Comparison of ENCODE assay signal across 1 cellular context in genomic region chr15:63752075-63752684, GRCh38.
TF ChIP-seq lines count a peak whose summit lies in the region.

No MANE protein-coding gene starts in this region.

TF ChIP-seq in K562, 482 proteins besides CTCF, POLR2A, EP300 and RAD21 (continued from another document):
- TF ChIP-seq ZNF384 (IDR thresholded peaks at IDR 0.05; ENCODE audit: low read depth, low read length) (peak; percentile 37; the same call in 1 of the 2 replicates), MAFK (IDR thresholded peaks at IDR 0.05; ENCODE audit: low read length) (peak; percentile 77), NFRKB (IDR thresholded peaks at IDR 0.05; ENCODE audit: low read depth) (no peak), MAFF (IDR thresholded peaks at IDR 0.05; ENCODE audit: low read length) (peak; percentile 82), CC2D1A (IDR thresholded peaks at IDR 0.05) (peak; percentile 29; the same call in 1 of the 2 replicates), RNF2 (IDR thresholded peaks at IDR 0.05) (no peak), PHF8 (IDR thresholded peaks at IDR 0.05; ENCODE audit: borderline replicate concordance, low read length) (no peak), STAT5B (CRISPR knock-in tag; IDR thresholded peaks at IDR 0.05) (no peak), ARID2 (IDR thresholded peaks at IDR 0.05) (0 out of 2 replicates have a peak, but pooled peaks have one; percentile 43), EP400 (IDR thresholded peaks at IDR 0.05) (peak; percentile 24; the same call in 1 of the 2 replicates), POLR2AphosphoS2 (IDR thresholded peaks at IDR 0.05; ENCODE audit: low read length) (no peak), TCF3 (CRISPR knock-in tag; IDR thresholded peaks at IDR 0.05) (no peak)
- TF ChIP-seq, protein P1, sequence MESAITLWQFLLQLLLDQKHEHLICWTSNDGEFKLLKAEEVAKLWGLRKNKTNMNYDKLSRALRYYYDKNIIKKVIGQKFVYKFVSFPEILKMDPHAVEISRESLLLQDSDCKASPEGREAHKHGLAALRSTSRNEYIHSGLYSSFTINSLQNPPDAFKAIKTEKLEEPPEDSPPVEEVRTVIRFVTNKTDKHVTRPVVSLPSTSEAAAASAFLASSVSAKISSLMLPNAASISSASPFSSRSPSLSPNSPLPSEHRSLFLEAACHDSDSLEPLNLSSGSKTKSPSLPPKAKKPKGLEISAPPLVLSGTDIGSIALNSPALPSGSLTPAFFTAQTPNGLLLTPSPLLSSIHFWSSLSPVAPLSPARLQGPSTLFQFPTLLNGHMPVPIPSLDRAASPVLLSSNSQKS (CRISPR knock-in tag; IDR thresholded peaks at IDR 0.05), result no peak
- TF ChIP-seq, protein P2, sequence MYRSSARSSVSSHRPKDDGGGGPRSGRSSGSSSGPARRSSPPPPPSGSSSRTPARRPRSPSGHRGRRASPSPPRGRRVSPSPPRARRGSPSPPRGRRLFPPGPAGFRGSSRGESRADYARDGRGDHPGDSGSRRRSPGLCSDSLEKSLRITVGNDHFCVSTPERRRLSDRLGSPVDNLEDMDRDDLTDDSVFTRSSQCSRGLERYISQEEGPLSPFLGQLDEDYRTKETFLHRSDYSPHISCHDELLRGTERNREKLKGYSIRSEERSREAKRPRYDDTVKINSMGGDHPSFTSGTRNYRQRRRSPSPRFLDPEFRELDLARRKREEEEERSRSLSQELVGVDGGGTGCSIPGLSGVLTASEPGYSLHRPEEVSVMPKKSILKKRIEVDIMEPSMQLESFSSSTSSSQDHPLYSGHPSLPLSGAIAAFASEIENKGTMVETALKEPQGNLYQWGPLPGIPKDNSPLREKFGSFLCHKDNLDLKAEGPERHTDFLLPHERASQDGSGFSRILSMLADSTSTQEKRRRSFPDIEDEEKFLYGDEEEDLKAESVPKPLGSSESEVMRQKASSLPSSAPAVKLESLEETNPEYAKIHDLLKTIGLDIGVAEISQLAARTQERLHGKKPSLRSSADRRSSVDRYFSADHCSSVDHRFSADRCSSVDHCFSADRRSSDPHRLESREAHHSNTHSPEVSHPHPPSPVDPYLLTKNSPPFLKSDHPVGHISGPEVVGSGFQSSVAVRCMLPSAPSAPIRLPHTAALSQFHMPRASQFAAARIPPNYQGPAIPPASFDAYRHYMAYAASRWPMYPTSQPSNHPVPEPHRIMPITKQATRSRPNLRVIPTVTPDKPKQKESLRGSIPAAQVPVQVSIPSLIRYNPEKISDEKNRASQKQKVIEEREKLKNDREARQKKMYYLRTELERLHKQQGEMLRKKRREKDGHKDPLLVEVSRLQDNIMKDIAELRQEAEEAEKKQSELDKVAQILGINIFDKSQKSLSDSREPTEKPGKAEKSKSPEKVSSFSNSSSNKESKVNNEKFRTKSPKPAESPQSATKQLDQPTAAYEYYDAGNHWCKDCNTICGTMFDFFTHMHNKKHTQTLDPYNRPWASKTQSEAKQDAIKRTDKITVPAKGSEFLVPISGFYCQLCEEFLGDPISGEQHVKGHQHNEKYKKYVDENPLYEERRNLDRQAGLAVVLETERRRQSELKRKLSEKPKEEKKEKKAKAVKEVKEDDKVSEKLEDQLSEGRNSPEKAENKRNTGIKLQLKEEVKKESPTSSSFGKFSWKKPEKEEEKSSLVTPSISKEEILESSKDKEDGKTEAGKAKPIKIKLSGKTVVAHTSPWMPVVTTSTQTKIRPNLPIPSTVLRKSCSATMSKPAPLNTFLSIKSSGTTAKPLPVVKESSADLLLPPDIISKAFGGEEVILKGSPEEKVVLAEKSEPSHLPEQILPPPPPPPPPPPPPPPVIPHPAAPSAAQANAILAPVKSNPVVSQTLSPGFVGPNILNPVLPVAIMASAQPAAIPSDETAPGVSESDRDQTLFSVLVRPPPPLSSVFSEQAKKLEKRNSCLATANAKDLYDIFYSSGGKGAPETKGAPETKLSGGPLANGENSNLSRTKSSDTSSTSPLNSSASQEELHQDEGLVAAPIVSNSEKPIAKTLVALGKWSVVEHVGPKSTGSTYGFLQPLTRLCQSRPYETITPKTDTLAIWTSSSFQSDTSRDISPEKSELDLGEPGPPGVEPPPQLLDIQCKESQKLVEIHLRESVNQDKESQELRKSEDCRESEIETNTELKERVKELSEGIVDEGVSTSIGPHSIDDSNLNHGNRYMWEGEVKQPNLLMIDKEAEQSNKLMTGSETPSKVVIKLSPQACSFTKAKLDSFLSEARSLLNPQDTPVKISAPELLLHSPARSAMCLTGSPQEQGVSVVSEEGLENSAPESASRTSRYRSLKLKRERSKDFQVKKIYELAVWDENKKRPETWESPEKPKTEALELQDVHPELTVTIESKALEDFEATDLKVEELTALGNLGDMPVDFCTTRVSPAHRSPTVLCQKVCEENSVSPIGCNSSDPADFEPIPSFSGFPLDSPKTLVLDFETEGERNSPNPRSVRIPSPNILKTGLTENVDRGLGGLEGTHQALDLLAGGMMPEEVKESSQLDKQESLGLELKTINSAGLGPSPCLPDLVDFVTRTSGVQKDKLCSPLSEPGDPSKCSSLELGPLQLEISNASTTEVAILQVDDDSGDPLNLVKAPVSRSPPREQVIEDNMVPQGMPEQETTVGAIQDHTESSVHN (IDR thresholded peaks at IDR 0.05; ENCODE audit: borderline replicate concordance in 1 of 2, low read depth in 1 of 2), result no peak
TF ChIP-seq in K562: peak in this region for 13.
